16 cellular contexts compared by ENCODE assay signal in genomic region chr16:25568991-25569390, GRCh38.
A peak's percentile ranks its signal among the peaks of the same experiment; 100 is the strongest.
DNase-seq lines count a peak whose midpoint lies in the region; ATAC-seq, FAIRE-seq and TF ChIP-seq lines count a peak whose summit lies in the region.
"Had no signal": no experiment of that assay in that cellular context is flagged by ENCODE, and none has a peak within 500 bp of the region (broad histone marks: within the 10 kb centered on the region; RNA-seq: fewer than 3 reads in every experiment).

No MANE protein-coding gene starts in this region.

- H3K4me3 ChIP-seq in bronchial epithelial cell (ENCODE audit: low read depth, low read length): no peak overlapping the region
- H3K4me3 ChIP-seq in esophagus squamous epithelium: no peak overlapping the region
- H3K4me3 ChIP-seq in kidney (ENCODE audit: low read length in 2 of 2): no peak overlapping the region

- intact Hi-C loops in esophagus squamous epithelium (cut with DNase I) (no loop called here), kidney (cut with DNase I) (no loop called here)

- no peak for ATAC-seq in activated naive CD8-positive, alpha-beta T cell treated with anti-CD3 and anti-CD28 coated beads, Interleukin-2, amount 50 U/mL, for 24 hours

- H3K27me3 ChIP-seq in bronchial epithelial cell (ENCODE audit: control insufficient read depth, insufficient read depth, low read length) (no peaks in the 10 kb centered on the region), esophagus squamous epithelium (no peaks in the 10 kb centered on the region)

- TF ChIP-seq CTCF in bronchial epithelial cell (IDR thresholded peaks at IDR 0.05; ENCODE audit: insufficient read depth, low read length, severe bottlenecking) (no peak), esophagus squamous epithelium (IDR thresholded peaks at IDR 0.05) (no peak), kidney (IDR thresholded peaks at IDR 0.05; ENCODE audit: borderline replicate concordance, extremely low read depth, insufficient read depth) (no peak)

- WGBS in esophagus squamous epithelium, 2 donors: 42 to 69% methylated on average over 2 of the region's 2 CpGs

- FAIRE-seq in bronchial epithelial cell (lab: Jason Lieb, UNC): peak; percentile 83
- FAIRE-seq in kidney (lab: Jason Lieb, UNC): no peak
- FAIRE-seq: HTR-8/SVneo had no signal

- H3K9me3 Mint-ChIP-seq in activated naive CD8-positive, alpha-beta T cell treated with anti-CD3 and anti-CD28 coated beads, Interleukin-2, amount 50 U/mL, for 24 hours: no peaks in the 10 kb centered on the region
- H3K9me3 Mint-ChIP-seq in activated naive CD8-positive, alpha-beta T cell treated with anti-CD3 and anti-CD28 coated beads for 36 hours: no peaks in the 10 kb centered on the region

- H3K9ac ChIP-seq in kidney (ENCODE audit: low read length in 2 of 2): no peak overlapping the region

- no peaks in the 10 kb centered on the region for H3K4me1 Mint-ChIP-seq in activated naive CD8-positive, alpha-beta T cell treated with anti-CD3 and anti-CD28 coated beads, Interleukin-2, amount 50 U/mL, for 24 hours
- no peaks in the 10 kb centered on the region for H3K4me1 Mint-ChIP-seq in activated naive CD8-positive, alpha-beta T cell treated with anti-CD3 and anti-CD28 coated beads for 36 hours
- H3K4me1 Mint-ChIP-seq: B cell had no signal

- H3K36me3 Mint-ChIP-seq in activated naive CD8-positive, alpha-beta T cell treated with anti-CD3 and anti-CD28 coated beads, Interleukin-2, amount 50 U/mL, for 24 hours (ENCODE audit: low read depth): no peaks in the 10 kb centered on the region
- no peaks in the 10 kb centered on the region for H3K36me3 Mint-ChIP-seq in activated naive CD8-positive, alpha-beta T cell treated with anti-CD3 and anti-CD28 coated beads for 36 hours

- peaks cover 0 to 3% (median 0%) of the 10 kb centered on the region in 3 donors for H3K9me3 ChIP-seq in esophagus squamous epithelium
- H3K9me3 ChIP-seq in kidney (ENCODE audit: control insufficient read depth in 1 of 2, low read length in 2 of 2): peaks cover 0 to 6% of the 10 kb centered on the region in 2 donors

- no peak for TF ChIP-seq POLR2A in esophagus squamous epithelium (IDR thresholded peaks at IDR 0.05)

- H3K36me3 ChIP-seq in bronchial epithelial cell (ENCODE audit: control insufficient read depth, insufficient read depth, low read length) (no peaks in the 10 kb centered on the region), esophagus squamous epithelium (no peaks in the 10 kb centered on the region), kidney (ENCODE audit: control insufficient read depth in 1 of 2, insufficient read depth in 2 of 2, low read length in 2 of 2) (no peaks in the 10 kb centered on the region)

- no peak for DNase-seq in activated naive CD8-positive, alpha-beta T cell treated with anti-CD3 and anti-CD28 coated beads, Interleukin-2, amount 50 U/mL, for 24 hours
- DNase-seq in activated naive CD8-positive, alpha-beta T cell treated with anti-CD3 and anti-CD28 coated beads for 36 hours: no peak
- peak; percentile 84 for DNase-seq in bronchial epithelial cell (ENCODE audit: low read depth)
- peak; percentile 0 for DNase-seq in esophagus squamous epithelium (lab: John Stamatoyannopoulos, UW)
- no peak for DNase-seq in AG08396 (ENCODE audit: low spot score)
- no peak for DNase-seq in Kasumi-1 (lab: John Stamatoyannopoulos, UW)
- DNase-seq in kidney: no peak
- DNase-seq: ACHN; C1 segment of cervical spinal cord; Calu3; CD4-positive, alpha-beta T cell; DMS 273 treated with DMSO at 0.1 percent for 48 hours; HCEC 1CT; HFFc6 had no signal

- H3K27ac ChIP-seq in esophagus squamous epithelium: no peak overlapping the region
- H3K27ac ChIP-seq in kidney (ENCODE audit: low read depth in 2 of 2, low read length in 2 of 2): no peak overlapping the region

- H3K4me3 Mint-ChIP-seq in activated naive CD8-positive, alpha-beta T cell treated with anti-CD3 and anti-CD28 coated beads, Interleukin-2, amount 50 U/mL, for 24 hours: no peak overlapping the region
- H3K4me3 Mint-ChIP-seq in activated naive CD8-positive, alpha-beta T cell treated with anti-CD3 and anti-CD28 coated beads for 36 hours: no peak overlapping the region
- H3K4me3 Mint-ChIP-seq: B cell; CD4-positive, alpha-beta T cell; HFFc6 had no signal

- peak overlapping the region; percentile 55 for H3K27ac Mint-ChIP-seq in activated naive CD8-positive, alpha-beta T cell treated with anti-CD3 and anti-CD28 coated beads, Interleukin-2, amount 50 U/mL, for 24 hours
- no peak overlapping the region for H3K27ac Mint-ChIP-seq in activated naive CD8-positive, alpha-beta T cell treated with anti-CD3 and anti-CD28 coated beads for 36 hours
- H3K27ac Mint-ChIP-seq: B cell; CD4-positive, alpha-beta T cell; HFFc6 had no signal

- no peaks in the 10 kb centered on the region for H3K27me3 Mint-ChIP-seq in activated naive CD8-positive, alpha-beta T cell treated with anti-CD3 and anti-CD28 coated beads, Interleukin-2, amount 50 U/mL, for 24 hours
- H3K27me3 Mint-ChIP-seq in activated naive CD8-positive, alpha-beta T cell treated with anti-CD3 and anti-CD28 coated beads for 36 hours: peaks cover 9% of the 10 kb centered on the region
- H3K27me3 Mint-ChIP-seq: B cell had no signal

- H3K4me1 ChIP-seq in esophagus squamous epithelium (peaks cover 0 to 44% (median 21%) of the 10 kb centered on the region in 3 donors), kidney (ENCODE audit: control insufficient read depth in 1 of 2, insufficient read depth in 1 of 2, low read depth in 1 of 2, low read length in 2 of 2) (no peaks in the 10 kb centered on the region)

Comparison
In these comparisons a context has a peak if more than half of its experiments do, and no peak if none do; other contexts are left out.
1. DNase-seq: peak in bronchial epithelial cell (single experiment) and esophagus squamous epithelium (single experiment); none in activated naive CD8-positive, alpha-beta T cell treated with anti-CD3 and anti-CD28 coated beads, Interleukin-2, amount 50 U/mL, for 24 hours (single experiment), activated naive CD8-positive, alpha-beta T cell treated with anti-CD3 and anti-CD28 coated beads for 36 hours (single experiment), AG08396 (single experiment), Kasumi-1 (0 of 2) and kidney (single experiment).